In genomic region chr9:83119873-83120272, GRCh38 we compare ENCODE assay signal across 22 cellular contexts. TPM values are rescaled to one million over a fixed set of nuclear protein-coding genes. Genes with fewer than 3 reads are reported as not detected.
"Had no signal": no experiment of that assay in that cellular context is flagged by ENCODE, and none has a peak within 500 bp of the region (broad histone marks: within the 10 kb centered on the region; RNA-seq: fewer than 3 reads in every experiment).

No MANE protein-coding gene starts in this region.

- H3K36me3 ChIP-seq: ascending aorta had no signal

- H3K27me3 ChIP-seq: ascending aorta had no signal

- H3K27ac Mint-ChIP-seq: activated B cell treated with CpG ODN at 0.5 μM for 24 hours; activated CD4-positive, alpha-beta memory T cell treated with anti-CD3 and anti-CD28 coated beads for 36 hours; activated CD4-positive, alpha-beta T cell treated with anti-CD3 and anti-CD28 coated beads, Interleukin-2, amount 10 ng/mL, durations not matched to agents 7 days and 5 days; activated naive CD4-positive, alpha-beta T cell treated with anti-CD3 and anti-CD28 coated beads, Interleukin-2, amount 50 U/mL, for 72 hours; activated naive CD8-positive, alpha-beta T cell treated with anti-CD3 and anti-CD28 coated beads, Interleukin-2, amount 50 U/mL, for 24 hours; brain; T-helper 17 cell had no signal

- DNase-seq: activated B cell treated with CpG ODN at 0.5 μM for 24 hours; activated CD4-positive, alpha-beta memory T cell treated with anti-CD3 and anti-CD28 coated beads for 36 hours; activated CD4-positive, alpha-beta T cell treated with anti-CD3 and anti-CD28 coated beads, Interleukin-2, amount 10 ng/mL, durations not matched to agents 7 days and 5 days; activated CD8-positive, alpha-beta memory T cell treated with anti-CD3 and anti-CD28 coated beads for 24 hours; activated effector memory CD4-positive, alpha-beta T cell treated with anti-CD3 and anti-CD28 coated beads, Interleukin-2, amount 50 U/mL, for 16 hours; activated naive CD4-positive, alpha-beta T cell treated with Interleukin-2 at 50 U/mL for 16 hours; activated naive CD8-positive, alpha-beta T cell treated with anti-CD3 and anti-CD28 coated beads, Interleukin-2, amount 50 U/mL, for 24 hours; activated T-cell treated with anti-CD3 and anti-CD28 coated beads, Interleukin-2, amount 50 U/mL, for 4 hours; amniotic stem cell; cerebellar nuclear complex; Kasumi-1; NCI-H1092; NCI-H1417; NCI-H1694; NCI-H2029 treated with DMSO at 0.1 percent for 48 hours; NCI-H524; SHP77 treated with DMSO at 0.1 percent for 48 hours; T-helper 17 cell; T-helper 9 cell had no signal

- H3K4me3 Mint-ChIP-seq: activated B cell treated with CpG ODN at 0.5 μM for 24 hours; activated CD4-positive, alpha-beta memory T cell treated with anti-CD3 and anti-CD28 coated beads for 36 hours; activated CD4-positive, alpha-beta T cell treated with anti-CD3 and anti-CD28 coated beads, Interleukin-2, amount 10 ng/mL, durations not matched to agents 7 days and 5 days; activated naive CD8-positive, alpha-beta T cell treated with anti-CD3 and anti-CD28 coated beads, Interleukin-2, amount 50 U/mL, for 24 hours; activated T-cell treated with anti-CD3 and anti-CD28 coated beads, Interleukin-2, amount 50 U/mL, for 4 hours; brain; T-helper 17 cell had no signal

- ATAC-seq: activated naive CD4-positive, alpha-beta T cell treated with anti-CD3 and anti-CD28 coated beads, Interleukin-2, amount 50 U/mL, for 72 hours; activated naive CD8-positive, alpha-beta T cell treated with anti-CD3 and anti-CD28 coated beads, Interleukin-2, amount 50 U/mL, for 24 hours; activated T-cell treated with anti-CD3 and anti-CD28 coated beads, Interleukin-2, amount 50 U/mL, for 4 hours; T-helper 17 cell had no signal

- H3K27me3 Mint-ChIP-seq: activated B cell treated with CpG ODN at 0.5 μM for 24 hours; activated CD4-positive, alpha-beta memory T cell treated with anti-CD3 and anti-CD28 coated beads for 36 hours; activated CD4-positive, alpha-beta T cell treated with anti-CD3 and anti-CD28 coated beads, Interleukin-2, amount 10 ng/mL, durations not matched to agents 7 days and 5 days; activated naive CD8-positive, alpha-beta T cell treated with anti-CD3 and anti-CD28 coated beads, Interleukin-2, amount 50 U/mL, for 24 hours; brain; T-helper 17 cell had no signal

- H3K4me1 ChIP-seq: ascending aorta had no signal

- H3K4me3 ChIP-seq: ascending aorta had no signal

- H3K4me1 Mint-ChIP-seq: activated B cell treated with CpG ODN at 0.5 μM for 24 hours; activated CD4-positive, alpha-beta T cell treated with anti-CD3 and anti-CD28 coated beads, Interleukin-2, amount 10 ng/mL, durations not matched to agents 7 days and 5 days; activated naive CD8-positive, alpha-beta T cell treated with anti-CD3 and anti-CD28 coated beads, Interleukin-2, amount 50 U/mL, for 24 hours; brain; T-helper 17 cell had no signal

- H3K9me3 ChIP-seq: ascending aorta had no signal

- H3K27ac ChIP-seq: ascending aorta had no signal

- H3K36me3 Mint-ChIP-seq: activated CD4-positive, alpha-beta memory T cell treated with anti-CD3 and anti-CD28 coated beads for 36 hours had no signal

RNA-seq across cellular contexts. Expression of gene RASEF, which starts 56.9 kb away (rescaled TPM):
- total RNA-seq: activated B cell treated with CpG ODN at 0.5 μM for 24 hours; activated CD4-positive, alpha-beta memory T cell treated with anti-CD3 and anti-CD28 coated beads for 36 hours; activated CD4-positive, alpha-beta T cell treated with anti-CD3 and anti-CD28 coated beads, Interleukin-2, amount 10 ng/mL, durations not matched to agents 7 days and 5 days; activated naive CD4-positive, alpha-beta T cell treated with anti-CD3 and anti-CD28 coated beads, Interleukin-2, amount 50 U/mL, for 72 hours; ascending aorta; T-helper 17 cell had no signal
